26 cellular contexts compared by ENCODE assay signal in the genomic region with DNA sequence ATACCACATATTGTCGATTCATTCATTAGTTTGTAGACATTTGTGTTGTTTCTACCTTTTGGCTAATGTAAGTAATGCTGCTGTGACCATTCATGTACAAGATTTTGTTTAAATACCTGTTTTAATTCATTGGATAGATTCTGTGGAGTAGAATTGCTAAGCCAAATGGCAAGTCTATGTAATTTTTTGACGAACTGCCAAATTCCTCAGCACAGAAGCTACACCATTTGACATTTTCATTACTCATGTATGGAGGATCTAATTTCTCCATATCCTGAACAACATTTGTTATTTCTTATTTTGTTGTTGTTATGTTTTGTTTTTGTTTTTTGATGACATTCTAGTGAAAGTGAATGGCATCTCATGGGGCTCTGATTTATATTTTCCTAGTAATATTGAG.
"Had no signal": no experiment of that assay in that cellular context is flagged by ENCODE, and none has a peak within 500 bp of the region (broad histone marks: within the 10 kb centered on the region; RNA-seq: fewer than 3 reads in every experiment).

No MANE protein-coding gene starts in this region.

- H3K36me3 Mint-ChIP-seq: activated naive CD4-positive, alpha-beta T cell treated with anti-CD3 and anti-CD28 coated beads, Interleukin-2, amount 10 ng/mL, durations not matched to agents 7 days and 5 days; activated naive CD8-positive, alpha-beta T cell treated with anti-CD3 and anti-CD28 coated beads for 36 hours had no signal

- H3K27ac ChIP-seq: coronary artery, WERI-Rb-1 had no signal

- H3K36me3 ChIP-seq: MG63, WERI-Rb-1 had no signal

- H3K4me1 Mint-ChIP-seq: activated CD4-positive, alpha-beta memory T cell treated with anti-CD3 and anti-CD28 coated beads, Interleukin-2, amount 10 ng/mL, durations not matched to agents 7 days and 5 days; activated CD4-positive, alpha-beta T cell treated with anti-CD3 and anti-CD28 coated beads for 36 hours; activated naive CD4-positive, alpha-beta T cell treated with anti-CD3 and anti-CD28 coated beads, Interleukin-2, amount 10 ng/mL, durations not matched to agents 7 days and 5 days; activated naive CD8-positive, alpha-beta T cell treated with anti-CD3 and anti-CD28 coated beads for 36 hours had no signal

- H3K27me3 Mint-ChIP-seq: activated CD4-positive, alpha-beta memory T cell treated with anti-CD3 and anti-CD28 coated beads, Interleukin-2, amount 10 ng/mL, durations not matched to agents 7 days and 5 days; activated CD4-positive, alpha-beta T cell treated with anti-CD3 and anti-CD28 coated beads for 36 hours; activated naive CD4-positive, alpha-beta T cell treated with anti-CD3 and anti-CD28 coated beads, Interleukin-2, amount 10 ng/mL, durations not matched to agents 7 days and 5 days; activated naive CD8-positive, alpha-beta T cell treated with anti-CD3 and anti-CD28 coated beads for 36 hours had no signal

- H3K27me3 ChIP-seq: MG63 had no signal

- H3K4me3 Mint-ChIP-seq: activated CD4-positive, alpha-beta memory T cell treated with anti-CD3 and anti-CD28 coated beads, Interleukin-2, amount 10 ng/mL, durations not matched to agents 7 days and 5 days; activated CD4-positive, alpha-beta T cell treated with anti-CD3 and anti-CD28 coated beads for 36 hours; activated naive CD4-positive, alpha-beta T cell treated with anti-CD3 and anti-CD28 coated beads, Interleukin-2, amount 10 ng/mL, durations not matched to agents 7 days and 5 days; activated naive CD8-positive, alpha-beta T cell treated with anti-CD3 and anti-CD28 coated beads for 36 hours; activated T-cell treated with anti-CD3 and anti-CD28 coated beads, Interleukin-2, amount 50 U/mL, for 72 hours; T-helper 1 cell treated with Interleukin-12 subunit alpha and Interleukin-12 subunit beta and Interleukin-4 antibody, amounts not matched to agents 30 μg/mL and 1 μg/mL, for 36 hours had no signal

- DNase-seq: activated CD4-positive, alpha-beta memory T cell treated with anti-CD3 and anti-CD28 coated beads, Interleukin-2, amount 10 ng/mL, durations not matched to agents 7 days and 5 days; activated CD4-positive, alpha-beta T cell treated with anti-CD3 and anti-CD28 coated beads for 36 hours; activated CD4-positive, alpha-beta T cell treated with anti-CD3 and anti-CD28 coated beads, Interleukin-2, amount 50 U/mL, for 1 hour; activated gamma-delta T cell treated with Interleukin-2 at 50 U/mL for 16 hours; activated naive CD4-positive, alpha-beta T cell treated with anti-CD3 and anti-CD28 coated beads, Interleukin-2, amount 10 ng/mL, durations not matched to agents 7 days and 5 days; activated naive CD8-positive, alpha-beta T cell treated with anti-CD3 and anti-CD28 coated beads for 36 hours; activated T-cell treated with anti-CD3 and anti-CD28 coated beads for 4 hours; activated T-cell treated with anti-CD3 and anti-CD28 coated beads, Interleukin-2, amount 50 U/mL, for 72 hours; anterior cingulate cortex; MG63; MV-4-11; NCI-H1092 treated with DMSO at 0.1 percent for 48 hours; NCI-H1417 treated with DMSO at 0.1 percent for 48 hours; NCI-H1694; NCI-H2029; NCI-H2107; NCI-H2171 treated with DMSO at 0.1 percent for 48 hours; NCI-H226; NCI-H82; NK-92 treated with Interleukin-12 subunit alpha and Interleukin-12 subunit beta, amount 100 ng/mL, for 24 hours; OCI-M1; SHP77 treated with DMSO at 0.1 percent for 48 hours; WERI-Rb-1 had no signal

- H3K9me3 ChIP-seq: MG63 had no signal

- H3K4me3 ChIP-seq: coronary artery, MG63 had no signal

- H3K27ac Mint-ChIP-seq: activated CD4-positive, alpha-beta memory T cell treated with anti-CD3 and anti-CD28 coated beads, Interleukin-2, amount 10 ng/mL, durations not matched to agents 7 days and 5 days; activated CD4-positive, alpha-beta T cell treated with anti-CD3 and anti-CD28 coated beads for 36 hours; activated naive CD4-positive, alpha-beta T cell treated with anti-CD3 and anti-CD28 coated beads, Interleukin-2, amount 10 ng/mL, durations not matched to agents 7 days and 5 days; activated naive CD8-positive, alpha-beta T cell treated with anti-CD3 and anti-CD28 coated beads for 36 hours; activated T-cell treated with anti-CD3 and anti-CD28 coated beads, Interleukin-2, amount 50 U/mL, for 72 hours; activated T-helper 2 cell treated with anti-CD3 and anti-CD28 coated beads, Interferon-gamma antibody, Interleukin-2, Interleukin-4, amounts not matched to agents 10 μg/mL and 5 μg/mL and 100 μg/mL, durations not matched to agents 14 hours and 24 hours and 36 hours; T-helper 1 cell treated with Interleukin-12 subunit alpha and Interleukin-12 subunit beta and Interleukin-4 antibody, amounts not matched to agents 30 μg/mL and 1 μg/mL, for 36 hours had no signal
